8 cellular contexts compared by ENCODE assay signal in the genomic region with DNA sequence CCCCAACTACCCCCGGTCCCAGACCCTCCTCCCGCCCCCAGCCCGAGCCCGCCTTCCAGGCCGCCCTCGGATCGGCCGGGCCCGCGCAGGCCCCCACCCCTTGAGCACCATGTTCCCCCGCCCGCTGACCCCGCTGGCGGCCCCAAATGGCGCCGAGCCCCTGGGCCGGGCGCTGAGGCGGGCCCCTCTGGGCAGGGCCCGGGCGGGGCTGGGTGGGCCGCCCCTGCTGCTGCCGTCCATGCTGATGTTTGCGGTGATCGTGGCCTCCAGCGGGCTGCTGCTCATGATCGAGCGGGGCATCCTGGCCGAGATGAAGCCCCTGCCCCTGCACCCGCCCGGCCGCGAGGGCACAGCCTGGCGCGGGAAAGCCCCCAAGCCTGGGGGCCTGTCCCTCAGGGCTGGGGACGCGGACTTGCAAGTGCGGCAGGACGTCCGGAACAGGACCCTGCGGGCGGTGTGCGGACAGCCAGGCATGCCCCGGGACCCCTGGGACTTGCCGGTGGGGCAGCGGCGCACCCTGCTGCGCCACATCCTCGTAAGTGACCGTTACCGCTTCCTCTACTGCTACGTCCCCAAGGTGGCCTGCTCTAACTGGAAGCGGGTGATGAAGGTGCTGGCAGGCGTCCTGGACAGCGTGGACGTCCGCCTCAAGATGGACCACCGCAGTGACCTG.
A peak's percentile ranks its signal among the peaks of the same experiment; 100 is the strongest.
DNase-seq lines count a peak whose midpoint lies in the region; ATAC-seq lines count a peak whose summit lies in the region.

No MANE protein-coding gene starts in this region.

- H3K36me3 ChIP-seq in effector memory CD4-positive, alpha-beta T cell (ENCODE audit: control insufficient read depth, insufficient read depth, low read length), result peaks cover 4% of the 10 kb centered on the region
- peaks cover 8 to 10% of the 10 kb centered on the region in 2 donors for H3K36me3 ChIP-seq in mucosa of rectum (ENCODE audit: control insufficient read depth in 2 of 2, insufficient read depth in 2 of 2, low read length in 2 of 2)

- peak overlapping the region; percentile 57 for H3K27ac ChIP-seq in effector memory CD4-positive, alpha-beta T cell (ENCODE audit: insufficient read depth, low read length, poor library complexity, severe bottlenecking)
- H3K27ac ChIP-seq in mucosa of rectum (ENCODE audit: low read depth in 2 of 2, low read length in 2 of 2), result peak overlapping the region; percentile 9 to 17

- H3K4me3 ChIP-seq in effector memory CD4-positive, alpha-beta T cell (ENCODE audit: insufficient read depth, low read depth, low read length, poor library complexity, severe bottlenecking), result peak overlapping the region; percentile 78
- H3K4me3 ChIP-seq in mucosa of rectum (ENCODE audit: low read length in 2 of 2), result peak overlapping the region; percentile 77 to 85

- no peaks in the 10 kb centered on the region for H3K9me3 ChIP-seq in effector memory CD4-positive, alpha-beta T cell (ENCODE audit: control insufficient read depth, low read length)
- no peaks in the 10 kb centered on the region for H3K9me3 ChIP-seq in mucosa of rectum (ENCODE audit: control insufficient read depth in 2 of 2, low read length in 2 of 2)

- peak overlapping the region; percentile 83 for H3K9ac ChIP-seq in mucosa of rectum (ENCODE audit: low read depth in 1 of 2, low read length in 2 of 2)

- peaks cover 10% of the 10 kb centered on the region for H3K4me1 ChIP-seq in effector memory CD4-positive, alpha-beta T cell (ENCODE audit: control insufficient read depth, insufficient read depth, low read length, poor library complexity, severe bottlenecking)
- peaks cover 16 to 21% of the 10 kb centered on the region in 2 donors for H3K4me1 ChIP-seq in mucosa of rectum (ENCODE audit: control insufficient read depth in 2 of 2, insufficient read depth in 2 of 2, low read length in 2 of 2)

- DNase-seq in NCI-H2227 (lab: John Stamatoyannopoulos, UW; ENCODE audit: unreplicated experiment) (peak; percentile 48), NCI-H2227 treated with DMSO at 0.1 percent for 48 hours (lab: John Stamatoyannopoulos, UW) (no peak), T-helper 2 cell (peak in 3 of 5 experiments; percentile 6 to 57 (median 14)), cortex of kidney (lab: John Stamatoyannopoulos, UW) (no peak), NCI-H187 (lab: John Stamatoyannopoulos, UW) (no peak)
- peak in 1 of 3 donors; percentile 20 for DNase-seq in effector memory CD4-positive, alpha-beta T cell

- no peaks in the 10 kb centered on the region for H3K27me3 ChIP-seq in effector memory CD4-positive, alpha-beta T cell (replicated peaks; ENCODE audit: control insufficient read depth, insufficient read depth, low read length, poor library complexity, severe bottlenecking)
- no peaks in the 10 kb centered on the region for H3K27me3 ChIP-seq in mucosa of rectum (ENCODE audit: control insufficient read depth in 2 of 2, insufficient read depth in 2 of 2, low read length in 2 of 2)

- ATAC-seq in HG02885 (IDR thresholded peaks at IDR 0.05; ENCODE audit: poor library complexity, unreplicated experiment), result peak; percentile 36

Comparison
In these comparisons a context has a peak if more than half of its experiments do, and no peak if none do; other contexts are left out.
1. DNase-seq: peak in NCI-H2227 (single experiment) and T-helper 2 cell (3 of 5); none in NCI-H2227 treated with DMSO at 0.1 percent for 48 hours (single experiment), cortex of kidney (single experiment) and NCI-H187 (0 of 2).